Comparison of ENCODE assay signal across 1 cellular context in genomic region chr12:28794796-28795195, GRCh38.
TF ChIP-seq lines count a peak whose summit lies in the region.

No MANE protein-coding gene starts in this region.

TF ChIP-seq in GM23338, 12 proteins besides CTCF, POLR2A, EP300 and RAD21 (continued from another document):
- TF ChIP-seq, protein P1, sequence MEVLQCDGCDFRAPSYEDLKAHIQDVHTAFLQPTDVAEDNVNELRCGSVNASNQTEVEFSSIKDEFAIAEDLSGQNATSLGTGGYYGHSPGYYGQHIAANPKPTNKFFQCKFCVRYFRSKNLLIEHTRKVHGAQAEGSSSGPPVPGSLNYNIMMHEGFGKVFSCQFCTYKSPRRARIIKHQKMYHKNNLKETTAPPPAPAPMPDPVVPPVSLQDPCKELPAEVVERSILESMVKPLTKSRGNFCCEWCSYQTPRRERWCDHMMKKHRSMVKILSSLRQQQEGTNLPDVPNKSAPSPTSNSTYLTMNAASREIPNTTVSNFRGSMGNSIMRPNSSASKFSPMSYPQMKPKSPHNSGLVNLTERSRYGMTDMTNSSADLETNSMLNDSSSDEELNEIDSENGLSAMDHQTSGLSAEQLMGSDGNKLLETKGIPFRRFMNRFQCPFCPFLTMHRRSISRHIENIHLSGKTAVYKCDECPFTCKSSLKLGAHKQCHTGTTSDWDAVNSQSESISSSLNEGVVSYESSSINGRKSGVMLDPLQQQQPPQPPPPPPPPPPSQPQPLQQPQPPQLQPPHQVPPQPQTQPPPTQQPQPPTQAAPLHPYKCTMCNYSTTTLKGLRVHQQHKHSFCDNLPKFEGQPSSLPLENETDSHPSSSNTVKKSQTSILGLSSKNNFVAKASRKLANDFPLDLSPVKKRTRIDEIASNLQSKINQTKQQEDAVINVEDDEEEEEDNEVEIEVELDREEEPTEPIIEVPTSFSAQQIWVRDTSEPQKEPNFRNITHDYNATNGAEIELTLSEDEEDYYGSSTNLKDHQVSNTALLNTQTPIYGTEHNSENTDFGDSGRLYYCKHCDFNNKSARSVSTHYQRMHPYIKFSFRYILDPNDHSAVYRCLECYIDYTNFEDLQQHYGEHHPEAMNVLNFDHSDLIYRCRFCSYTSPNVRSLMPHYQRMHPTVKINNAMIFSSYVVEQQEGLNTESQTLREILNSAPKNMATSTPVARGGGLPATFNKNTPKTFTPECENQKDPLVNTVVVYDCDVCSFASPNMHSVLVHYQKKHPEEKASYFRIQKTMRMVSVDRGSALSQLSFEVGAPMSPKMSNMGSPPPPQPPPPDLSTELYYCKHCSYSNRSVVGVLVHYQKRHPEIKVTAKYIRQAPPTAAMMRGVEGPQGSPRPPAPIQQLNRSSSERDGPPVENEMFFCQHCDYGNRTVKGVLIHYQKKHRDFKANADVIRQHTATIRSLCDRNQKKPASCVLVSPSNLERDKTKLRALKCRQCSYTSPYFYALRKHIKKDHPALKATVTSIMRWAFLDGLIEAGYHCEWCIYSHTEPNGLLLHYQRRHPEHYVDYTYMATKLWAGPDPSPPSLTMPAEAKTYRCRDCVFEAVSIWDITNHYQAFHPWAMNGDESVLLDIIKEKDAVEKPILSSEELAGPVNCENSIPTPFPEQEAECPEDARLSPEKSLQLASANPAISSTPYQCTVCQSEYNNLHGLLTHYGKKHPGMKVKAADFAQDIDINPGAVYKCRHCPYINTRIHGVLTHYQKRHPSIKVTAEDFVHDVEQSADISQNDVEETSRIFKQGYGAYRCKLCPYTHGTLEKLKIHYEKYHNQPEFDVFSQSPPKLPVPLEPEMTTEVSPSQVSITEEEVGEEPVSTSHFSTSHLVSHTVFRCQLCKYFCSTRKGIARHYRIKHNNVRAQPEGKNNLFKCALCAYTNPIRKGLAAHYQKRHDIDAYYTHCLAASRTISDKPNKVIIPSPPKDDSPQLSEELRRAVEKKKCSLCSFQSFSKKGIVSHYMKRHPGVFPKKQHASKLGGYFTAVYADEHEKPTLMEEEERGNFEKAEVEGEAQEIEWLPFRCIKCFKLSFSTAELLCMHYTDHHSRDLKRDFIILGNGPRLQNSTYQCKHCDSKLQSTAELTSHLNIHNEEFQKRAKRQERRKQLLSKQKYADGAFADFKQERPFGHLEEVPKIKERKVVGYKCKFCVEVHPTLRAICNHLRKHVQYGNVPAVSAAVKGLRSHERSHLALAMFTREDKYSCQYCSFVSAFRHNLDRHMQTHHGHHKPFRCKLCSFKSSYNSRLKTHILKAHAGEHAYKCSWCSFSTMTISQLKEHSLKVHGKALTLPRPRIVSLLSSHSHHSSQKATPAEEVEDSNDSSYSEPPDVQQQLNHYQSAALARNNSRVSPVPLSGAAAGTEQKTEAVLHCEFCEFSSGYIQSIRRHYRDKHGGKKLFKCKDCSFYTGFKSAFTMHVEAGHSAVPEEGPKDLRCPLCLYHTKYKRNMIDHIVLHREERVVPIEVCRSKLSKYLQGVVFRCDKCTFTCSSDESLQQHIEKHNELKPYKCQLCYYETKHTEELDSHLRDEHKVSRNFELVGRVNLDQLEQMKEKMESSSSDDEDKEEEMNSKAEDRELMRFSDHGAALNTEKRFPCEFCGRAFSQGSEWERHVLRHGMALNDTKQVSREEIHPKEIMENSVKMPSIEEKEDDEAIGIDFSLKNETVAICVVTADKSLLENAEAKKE (CRISPR knock-in tag; IDR thresholded peaks at IDR 0.05) = no peak
